26 cellular contexts compared by ENCODE assay signal in the genomic region with DNA sequence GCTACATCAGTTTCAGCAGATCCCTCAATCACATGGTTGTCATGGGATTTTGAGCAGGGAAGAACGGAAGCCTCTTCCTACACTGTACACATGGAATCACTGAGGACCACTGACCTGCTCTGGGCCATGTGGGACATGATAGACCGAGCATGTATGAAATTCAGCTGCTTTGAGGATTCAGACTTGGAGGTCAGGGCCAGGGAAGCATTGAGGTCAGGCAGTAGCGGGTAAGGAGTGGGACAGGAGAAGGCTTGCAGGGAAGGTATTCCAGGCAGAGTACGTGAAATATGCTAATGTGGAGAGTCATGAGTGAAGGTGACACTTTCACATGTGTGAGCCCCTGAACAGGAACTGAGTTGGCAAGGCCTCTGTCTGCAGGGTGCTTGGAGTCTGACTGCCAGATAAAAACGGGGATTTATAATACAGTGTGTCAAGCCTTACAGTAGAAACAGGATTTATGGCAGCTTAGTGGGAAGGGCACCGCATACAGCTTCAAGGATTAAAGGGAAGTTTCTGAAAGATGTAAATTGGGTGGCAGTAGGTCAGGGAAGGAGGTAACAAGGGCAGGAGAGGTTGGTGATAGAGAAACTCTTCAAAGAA.
DNase-seq lines count a peak whose midpoint lies in the region; TF ChIP-seq lines count a peak whose summit lies in the region.
"Had no signal": no experiment of that assay in that cellular context is flagged by ENCODE, and none has a peak within 500 bp of the region (broad histone marks: within the 10 kb centered on the region; RNA-seq: fewer than 3 reads in every experiment).

No MANE protein-coding gene starts in this region.

- no peak overlapping the region for H3K14ac ChIP-seq in H9 (ENCODE audit: insufficient read depth, low read length)

- no peak overlapping the region for H3K56ac ChIP-seq in H9 (ENCODE audit: insufficient read length, low read depth, low read length)

- no peak overlapping the region for H2BK5ac ChIP-seq in H9 (ENCODE audit: insufficient read length, low read length)

- H3K4me3 ChIP-seq in WERI-Rb-1 (ENCODE audit: low read depth, low read length): no peak overlapping the region
- H3K4me3 ChIP-seq: SJSA1 had no signal

- no peak overlapping the region for H2AK5ac ChIP-seq in H9 (ENCODE audit: insufficient read length, low read length)

- TF ChIP-seq CTCF in H9 (conservative IDR thresholded peaks at IDR 0.05) (no peak), WERI-Rb-1 (IDR thresholded peaks at IDR 0.05; ENCODE audit: low read depth, low read length) (no peak), osteocyte (IDR thresholded peaks at IDR 0.05) (no peak)

- H2BK12ac ChIP-seq in H9 (ENCODE audit: insufficient read length, low read depth, low read length): no peak overlapping the region

- H3K18ac ChIP-seq in H9 (ENCODE audit: insufficient read length, low read depth, low read length): no peak overlapping the region

- H3K23me2 ChIP-seq in H9 (ENCODE audit: insufficient read length, low read depth, low read length, poor library complexity, severe bottlenecking): no peaks in the 10 kb centered on the region

- no peaks in the 10 kb centered on the region for H3K36me3 ChIP-seq in WERI-Rb-1
- H3K36me3 ChIP-seq: SJSA1 had no signal

- peak; percentile 29 for DNase-seq in activated CD4-positive, alpha-beta T cell treated with anti-CD3 and anti-CD28 coated beads, Interleukin-2, amount 10 ng/mL, durations not matched to agents 24 days and 14 days
- DNase-seq in activated CD4-positive, alpha-beta T cell treated with anti-CD3 and anti-CD28 coated beads for 4 hours: no peak
- DNase-seq in H9 (peak; percentile 13), WERI-Rb-1 (peak; percentile 51), osteocyte (ENCODE audit: extremely low spot score, unreplicated experiment) (peak; percentile 49), glomerular visceral epithelial cell (ENCODE audit: extremely low spot score) (no peak), DMS79 treated with DMSO at 0.1 percent for 48 hours (lab: John Stamatoyannopoulos, UW) (no peak)
- DNase-seq in NK-92 treated with Interleukin-12 subunit alpha and Interleukin-12 subunit beta, amount 100 ng/mL, for 24 hours (lab: John Stamatoyannopoulos, UW): no peak
- DNase-seq: Calu3, DMS153, H7, HFFc6, NCI-H1092, NCI-H1417 treated with DMSO at 0.1 percent for 48 hours, NCI-H1694 treated with DMSO at 0.1 percent for 48 hours, NCI-H2081, NCI-H2171, NCI-H345, NCI-H524, NCI-H748 treated with DMSO at 0.1 percent for 48 hours, Right ventricle myocardium superior, RPMI8226 had no signal

- H2BK120ac ChIP-seq in H9 (ENCODE audit: low read depth, low read length, poor library complexity, severe bottlenecking): no peak overlapping the region

- no peak overlapping the region for H2BK20ac ChIP-seq in H9 (ENCODE audit: low read depth, low read length, poor library complexity, severe bottlenecking)

- no peak overlapping the region for H3K23ac ChIP-seq in H9 (ENCODE audit: insufficient read length, low read depth, low read length)

- H3K4me1 Mint-ChIP-seq in activated CD4-positive, alpha-beta T cell treated with anti-CD3 and anti-CD28 coated beads, Interleukin-2, amount 10 ng/mL, durations not matched to agents 24 days and 14 days: no peaks in the 10 kb centered on the region
- H3K4me1 Mint-ChIP-seq in H9 (peaks cover 25 to 27% of the 10 kb centered on the region in 2 experiments), osteocyte (ENCODE audit: unreplicated experiment) (peaks cover 48% of the 10 kb centered on the region)
- H3K4me1 Mint-ChIP-seq: IgD-negative memory B cell had no signal

- peaks cover 2% of the 10 kb centered on the region for H4K20me1 ChIP-seq in H9 (ENCODE audit: control insufficient read depth, insufficient read depth, insufficient read length)

- no peaks in the 10 kb centered on the region for H3K4me1 ChIP-seq in H9 (ENCODE audit: insufficient read depth, low read length)

- H3K79me1 ChIP-seq in H9 (ENCODE audit: insufficient read depth, low read depth, low read length, poor library complexity, severe bottlenecking): no peaks in the 10 kb centered on the region

- H3K27ac Mint-ChIP-seq in activated CD4-positive, alpha-beta T cell treated with anti-CD3 and anti-CD28 coated beads, Interleukin-2, amount 10 ng/mL, durations not matched to agents 24 days and 14 days: no peak overlapping the region
- H3K27ac Mint-ChIP-seq in H9: no peak overlapping the region; a peak in 1 of 7 replicates
- H3K27ac Mint-ChIP-seq in osteocyte (ENCODE audit: unreplicated experiment): peak overlapping the region; percentile 80
- H3K27ac Mint-ChIP-seq: HFFc6, IgD-negative memory B cell had no signal

- H3K9ac ChIP-seq in H9 (ENCODE audit: extremely low read depth, insufficient read length, low read length): no peak overlapping the region
- H3K9ac ChIP-seq: KMS-11 had no signal

- no peak overlapping the region for H3T11ph ChIP-seq in H9 (ENCODE audit: low read length)

- no peak overlapping the region for H3K4ac ChIP-seq in H9 (ENCODE audit: low read depth, low read length)

- H4K8ac ChIP-seq in H9 (replicated peaks; ENCODE audit: insufficient read length, low read depth, low read length): no peak overlapping the region

- H4K5ac ChIP-seq in H9 (ENCODE audit: insufficient read length, low read depth, low read length): no peak overlapping the region

- no peaks in the 10 kb centered on the region for H3K27me3 Mint-ChIP-seq in activated CD4-positive, alpha-beta T cell treated with anti-CD3 and anti-CD28 coated beads, Interleukin-2, amount 10 ng/mL, durations not matched to agents 24 days and 14 days
- H3K27me3 Mint-ChIP-seq in H9 (ENCODE audit: low read depth): peaks cover 13% of the 10 kb centered on the region
- H3K27me3 Mint-ChIP-seq in osteocyte (ENCODE audit: unreplicated experiment): no peaks in the 10 kb centered on the region
- H3K27me3 Mint-ChIP-seq: IgD-negative memory B cell had no signal

- no peaks in the 10 kb centered on the region for H3K9me3 Mint-ChIP-seq in activated CD4-positive, alpha-beta T cell treated with anti-CD3 and anti-CD28 coated beads, Interleukin-2, amount 10 ng/mL, durations not matched to agents 24 days and 14 days
- H3K9me3 Mint-ChIP-seq in H9 (peaks cover 0 to 6% of the 10 kb centered on the region in 2 experiments; a peak in 1 of 5 replicates), osteocyte (ENCODE audit: unreplicated experiment) (no peaks in the 10 kb centered on the region)

- no peak overlapping the region for H2BK15ac ChIP-seq in H9 (ENCODE audit: low read depth, low read length)

- H4K91ac ChIP-seq in H9 (ENCODE audit: insufficient read length, low read depth, low read length): no peak overlapping the region

- H2AFZ ChIP-seq in H9 (ENCODE audit: low read length): no peak overlapping the region

- H3K4me3 Mint-ChIP-seq in activated CD4-positive, alpha-beta T cell treated with anti-CD3 and anti-CD28 coated beads, Interleukin-2, amount 10 ng/mL, durations not matched to agents 24 days and 14 days: no peak overlapping the region
- no peak overlapping the region for H3K4me3 Mint-ChIP-seq in H9
- no peak overlapping the region for H3K4me3 Mint-ChIP-seq in osteocyte (ENCODE audit: unreplicated experiment)
- H3K4me3 Mint-ChIP-seq: HFFc6 had no signal

- intact Hi-C loops in activated CD4-positive, alpha-beta T cell treated with anti-CD3 and anti-CD28 coated beads, Interleukin-2, amount 10 ng/mL, durations not matched to agents 24 days and 14 days (cut with micrococcal nuclease): no loop called here

- H3K79me2 ChIP-seq in H9 (ENCODE audit: insufficient read depth, low read length): no peaks in the 10 kb centered on the region

- no peak overlapping the region for H3K4me2 ChIP-seq in H9 (ENCODE audit: insufficient read depth, insufficient read length, low read length)
- H3K4me2 ChIP-seq: KMS-11 had no signal

- no peak overlapping the region for H3K27ac ChIP-seq in H9 (ENCODE audit: insufficient read length, low read depth, low read length)
- no peak overlapping the region for H3K27ac ChIP-seq in WERI-Rb-1
- H3K27ac ChIP-seq: 22Rv1, KMS-11, SJSA1 had no signal

- WGBS in H9 (ENCODE audit: extremely low coverage, insufficient read length, low lambda C conversion rate): no CpG with 5 or more reads among the region's 6 CpGs

- no peaks in the 10 kb centered on the region for H3K36me3 Mint-ChIP-seq in activated CD4-positive, alpha-beta T cell treated with anti-CD3 and anti-CD28 coated beads, Interleukin-2, amount 10 ng/mL, durations not matched to agents 24 days and 14 days (ENCODE audit: low read depth)
- H3K36me3 Mint-ChIP-seq in H9 (ENCODE audit: insufficient read depth in 1 of 3, low read depth in 3 of 3): peaks cover 0 to 6% (median 0%) of the 10 kb centered on the region in 3 experiments; a peak in 2 of 7 replicates
- peaks cover 5% of the 10 kb centered on the region for H3K36me3 Mint-ChIP-seq in osteocyte (ENCODE audit: unreplicated experiment)
- H3K36me3 Mint-ChIP-seq: IgD-negative memory B cell had no signal

- H3K27me3 ChIP-seq in H9 (ENCODE audit: insufficient read depth, low read length): no peaks in the 10 kb centered on the region
- no peaks in the 10 kb centered on the region for H3K27me3 ChIP-seq in WERI-Rb-1 (ENCODE audit: insufficient read depth, low read depth, severe bottlenecking)
- H3K27me3 ChIP-seq: SJSA1 had no signal

- H3K9me3 ChIP-seq in H9 (ENCODE audit: control insufficient read depth, low read depth, low read length) (no peaks in the 10 kb centered on the region), WERI-Rb-1 (ENCODE audit: severe bottlenecking) (peaks cover 13% of the 10 kb centered on the region)
- H3K9me3 ChIP-seq: SJSA1 had no signal

Comparison
In these comparisons a context has a peak if more than half of its experiments do, and no peak if none do; other contexts are left out.
1. DNase-seq: peak in activated CD4-positive, alpha-beta T cell treated with anti-CD3 and anti-CD28 coated beads, Interleukin-2, amount 10 ng/mL, durations not matched to agents 24 days and 14 days (single experiment), H9 (single experiment), WERI-Rb-1 (single experiment) and osteocyte (single experiment); none in activated CD4-positive, alpha-beta T cell treated with anti-CD3 and anti-CD28 coated beads for 4 hours (0 of 2), NK-92 treated with Interleukin-12 subunit alpha and Interleukin-12 subunit beta, amount 100 ng/mL, for 24 hours (single experiment), glomerular visceral epithelial cell (single experiment) and DMS79 treated with DMSO at 0.1 percent for 48 hours (single experiment).